ENCODE assay signal across 18 cellular contexts in genomic region chr1:3018051-3018471, GRCh38. TPM values are rescaled to one million over a fixed set of nuclear protein-coding genes. Genes with fewer than 3 reads are reported as not detected.
DNase-seq lines count a peak whose midpoint lies in the region; ATAC-seq and TF ChIP-seq lines count a peak whose summit lies in the region.
"Had no signal": no experiment of that assay in that cellular context is flagged by ENCODE, and none has a peak within 500 bp of the region (broad histone marks: within the 10 kb centered on the region; RNA-seq: fewer than 3 reads in every experiment).

No MANE protein-coding gene starts in this region.

- H3K4me3 Mint-ChIP-seq in natural killer cell, result no peak overlapping the region
- H3K4me3 Mint-ChIP-seq in stimulated activated memory B cell treated with anti-CD40 and anti-IgM and Interleukin-4, amounts not matched to agents 10 μg/mL and 1 μg/mL and 100 μg/mL, for 72 hours, result peak overlapping the region; percentile 20

- no peaks in the 10 kb centered on the region for H3K9me3 Mint-ChIP-seq in natural killer cell
- no peaks in the 10 kb centered on the region for H3K9me3 Mint-ChIP-seq in stimulated activated memory B cell treated with anti-CD40 and anti-IgM and Interleukin-4, amounts not matched to agents 10 μg/mL and 1 μg/mL and 100 μg/mL, for 72 hours

- no peaks in the 10 kb centered on the region for H3K36me3 Mint-ChIP-seq in natural killer cell
- no peaks in the 10 kb centered on the region for H3K36me3 Mint-ChIP-seq in stimulated activated memory B cell treated with anti-CD40 and anti-IgM and Interleukin-4, amounts not matched to agents 10 μg/mL and 1 μg/mL and 100 μg/mL, for 72 hours

- no peak for ATAC-seq in left cardiac atrium
- no peak for ATAC-seq in natural killer cell
- ATAC-seq in stimulated activated memory B cell treated with anti-CD40 and anti-IgM and Interleukin-4, amounts not matched to agents 10 μg/mL and 1 μg/mL and 100 μg/mL, for 72 hours, result no peak

- intact Hi-C loops in cardiac septum (cut with DNase I), result no loop called here
- intact Hi-C loops in left cardiac atrium (cut with DNase I), result loop anchor here in 1 of 2 donors (10.0 kb wide), 1 partner anchor 267 kb away; no protein-coding TSS in a partner anchor
- intact Hi-C loops in natural killer cell (cut with micrococcal nuclease), result no loop called here

- H3K27me3 Mint-ChIP-seq in natural killer cell (ENCODE audit: low read depth in 2 of 2), result peaks cover 0 to 4% of the 10 kb centered on the region in 2 donors
- peaks cover 35% of the 10 kb centered on the region for H3K27me3 Mint-ChIP-seq in stimulated activated memory B cell treated with anti-CD40 and anti-IgM and Interleukin-4, amounts not matched to agents 10 μg/mL and 1 μg/mL and 100 μg/mL, for 72 hours

- H3K27ac Mint-ChIP-seq in natural killer cell, result no peak overlapping the region
- no peak overlapping the region for H3K27ac Mint-ChIP-seq in stimulated activated memory B cell treated with anti-CD40 and anti-IgM and Interleukin-4, amounts not matched to agents 10 μg/mL and 1 μg/mL and 100 μg/mL, for 72 hours

- no peak for TF ChIP-seq CTCF in natural killer cell (IDR thresholded peaks at IDR 0.05)

- peaks cover 0 to 5% of the 10 kb centered on the region in 2 donors for H3K4me1 Mint-ChIP-seq in natural killer cell
- peaks cover 5% of the 10 kb centered on the region for H3K4me1 Mint-ChIP-seq in stimulated activated memory B cell treated with anti-CD40 and anti-IgM and Interleukin-4, amounts not matched to agents 10 μg/mL and 1 μg/mL and 100 μg/mL, for 72 hours

- peak; percentile 46 for DNase-seq in cardiac septum (ENCODE audit: low spot score)
- no peak for DNase-seq in left cardiac atrium
- DNase-seq in natural killer cell, result peak; percentile 12
- DNase-seq in DMS 273 (lab: John Stamatoyannopoulos, UW; ENCODE audit: unreplicated experiment), result no peak
- DNase-seq in DMS 273 treated with DMSO at 0.1 percent for 48 hours (lab: John Stamatoyannopoulos, UW), result no peak
- DNase-seq in NCI-H774 (lab: John Stamatoyannopoulos, UW), result no peak
- DNase-seq: BE2C, DMS79 treated with DMSO at 0.1 percent for 48 hours, MG63, NCI-H1694 treated with DMSO at 0.1 percent for 48 hours, NCI-H2081 treated with DMSO at 0.1 percent for 48 hours, NCI-H2171 treated with DMSO at 0.1 percent for 48 hours, NCI-H524 treated with DMSO at 0.1 percent for 48 hours had no signal

RNA-seq across cellular contexts. Expression of gene ACTRT2, which starts 3.2 kb away (rescaled TPM):
- total RNA-seq in cardiac septum (not detected), left cardiac atrium (not detected), natural killer cell (not detected)
- total RNA-seq: A673, K562, LHCN-M2, RPMI7951 had no signal

RNA-seq across cellular contexts. Expression of gene PRDM16, which starts 50.9 kb away (rescaled TPM):
- total RNA-seq in cardiac septum (12.9 TPM), left cardiac atrium (1 to 10 TPM in 1 of 2 donors, under 1 TPM in 1; 0.99 to 1.2 TPM), natural killer cell (under 1 TPM in 2 of 3 donors, not detected in 1; 0.25 to 0.64 TPM)
- total RNA-seq: LHCN-M2, RPMI7951 had no signal

Comparison
In these comparisons a context has a peak if more than half of its experiments do, and no peak if none do; other contexts are left out.
1. DNase-seq: peak in cardiac septum (single experiment) and natural killer cell (single experiment); none in left cardiac atrium (single experiment), DMS 273 (single experiment), DMS 273 treated with DMSO at 0.1 percent for 48 hours (single experiment) and NCI-H774 (single experiment).